In the genomic region with DNA sequence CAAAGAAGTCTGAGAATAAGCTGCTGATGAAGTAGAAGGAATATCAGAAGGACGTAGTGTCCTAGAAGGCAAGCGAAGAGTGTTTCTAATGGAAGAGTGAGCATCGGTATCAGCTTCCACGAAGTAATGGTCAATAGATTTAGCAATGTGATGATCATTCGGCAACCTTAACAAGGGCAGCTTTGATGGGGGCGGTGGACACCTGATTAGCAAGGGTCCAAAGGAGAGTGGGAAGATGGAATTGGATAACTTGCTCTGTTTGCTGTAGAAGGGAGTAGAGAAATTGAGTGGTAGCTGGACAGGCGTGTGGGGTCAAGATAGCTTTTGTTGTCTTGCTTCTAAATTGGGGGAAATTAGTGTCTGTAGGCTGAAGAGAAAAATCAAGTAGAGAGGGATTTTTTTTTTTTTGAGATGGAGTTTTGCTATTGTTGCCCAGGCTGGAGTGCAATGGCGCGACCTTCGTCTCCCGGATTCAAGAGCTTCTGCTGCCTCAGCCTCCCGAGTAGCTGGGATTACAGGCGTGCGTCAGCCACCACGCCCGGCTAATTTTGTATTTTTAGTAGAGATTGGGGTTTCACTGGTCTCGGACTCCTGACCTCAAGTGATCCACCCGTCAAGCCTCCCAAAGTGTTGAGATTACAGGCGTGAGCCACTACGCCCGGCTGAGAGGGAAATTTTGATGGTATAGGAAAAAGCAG, we compare ENCODE assay signal across 7 cellular contexts. TPM values are rescaled to one million over a fixed set of nuclear protein-coding genes. Genes with fewer than 3 reads are reported as not detected.
DNase-seq lines count a peak whose midpoint lies in the region; ATAC-seq and TF ChIP-seq lines count a peak whose summit lies in the region.
"Had no signal": no experiment of that assay in that cellular context is flagged by ENCODE, and none has a peak within 500 bp of the region (broad histone marks: within the 10 kb centered on the region; RNA-seq: fewer than 3 reads in every experiment).

No MANE protein-coding gene starts in this region.

- H3K4me3 Mint-ChIP-seq in osteocyte (ENCODE audit: unreplicated experiment) = no peak overlapping the region

- H3K9me3 ChIP-seq in left ventricle myocardium inferior (replicated peaks) = no peaks in the 10 kb centered on the region
- H3K9me3 ChIP-seq in right cardiac atrium (ENCODE audit: control insufficient read depth, low read length) = no peaks in the 10 kb centered on the region

- intact Hi-C loops in left ventricle myocardium inferior (cut with micrococcal nuclease) (no loop called here), cardiac septum (cut with DNase I) (loop anchor here (1.0 to 5.0 kb wide), 3 partner anchors 13 to 50 kb away; a partner anchor contains a TSS), right cardiac atrium (cut with DNase I) (no loop called here)

- H3K4me3 ChIP-seq in left ventricle myocardium inferior (peak overlapping the region; percentile 52), right cardiac atrium (ENCODE audit: low read length) (no peak overlapping the region)

- peaks cover 17% of the 10 kb centered on the region for H3K36me3 Mint-ChIP-seq in osteocyte (ENCODE audit: unreplicated experiment)

- DNase-seq in left ventricle myocardium inferior (no peak), cardiac septum (ENCODE audit: low spot score) (no peak), right cardiac atrium (peak in 2 of 3 donors; percentile 28 to 54), NCI-H2029 (lab: John Stamatoyannopoulos, UW) (no peak), osteocyte (ENCODE audit: extremely low spot score, unreplicated experiment) (no peak)
- DNase-seq in activated CD4-positive, alpha-beta T cell treated with anti-CD3 and anti-CD28 coated beads for 48 hours = no peak

- no peaks in the 10 kb centered on the region for H3K9me3 Mint-ChIP-seq in osteocyte (ENCODE audit: unreplicated experiment)

- peaks cover 4% of the 10 kb centered on the region for H3K4me1 Mint-ChIP-seq in osteocyte (ENCODE audit: unreplicated experiment)

- 40% methylated on average over 21 of the region's 21 CpGs for WGBS in right cardiac atrium

- peaks cover 50% of the 10 kb centered on the region for H3K4me1 ChIP-seq in left ventricle myocardium inferior
- H3K4me1 ChIP-seq in right cardiac atrium (ENCODE audit: control insufficient read depth, insufficient read depth, low read length) = no peaks in the 10 kb centered on the region

- no peak overlapping the region for H3K27ac Mint-ChIP-seq in osteocyte (ENCODE audit: unreplicated experiment)

- ATAC-seq in right cardiac atrium = no peak

- H3K27me3 ChIP-seq in left ventricle myocardium inferior (ENCODE audit: low read depth) (no peaks in the 10 kb centered on the region), right cardiac atrium (ENCODE audit: control insufficient read depth, insufficient read depth) (no peaks in the 10 kb centered on the region)

- H3K27ac ChIP-seq in left ventricle myocardium inferior (replicated peaks) = peak overlapping the region; percentile 89
- H3K27ac ChIP-seq in right cardiac atrium (ENCODE audit: low read length) = no peak overlapping the region

- no peaks in the 10 kb centered on the region for H3K27me3 Mint-ChIP-seq in osteocyte (ENCODE audit: unreplicated experiment)

- no peak for TF ChIP-seq CTCF in left ventricle myocardium inferior (IDR thresholded peaks at IDR 0.05; ENCODE audit: borderline replicate concordance)
- TF ChIP-seq CTCF in osteocyte (IDR thresholded peaks at IDR 0.05) = no peak

- H3K36me3 ChIP-seq in left ventricle myocardium inferior = peaks cover 37% of the 10 kb centered on the region

RNA-seq across cellular contexts. Expression of a gene that starts 13.9 kb away (rescaled TPM):
- total RNA-seq in left ventricle myocardium inferior (not detected), cardiac septum (0.65 TPM), right cardiac atrium (under 1 TPM; 0.62 to 0.76 (median 0.73) TPM), osteocyte (2.0 and 2.3 TPM in 2 replicates)
- polyA plus RNA-seq in right cardiac atrium = 0.25 TPM
- total RNA-seq: glomerular endothelial cell had no signal

RNA-seq across cellular contexts. Expression of a gene that starts 14.4 kb away (rescaled TPM):
- total RNA-seq in left ventricle myocardium inferior (109 TPM), cardiac septum (47.8 TPM), right cardiac atrium (100 to 1,000 TPM in 3 of 4 donors, 10 to 100 TPM in 1; 96.2 to 150 (median 124) TPM), osteocyte (106 and 173 TPM in 2 replicates)
- 110 TPM for polyA plus RNA-seq in right cardiac atrium

RNA-seq across cellular contexts. Expression of a gene that starts 19.5 kb away (rescaled TPM):
- total RNA-seq in left ventricle myocardium inferior (not detected), cardiac septum (not detected), right cardiac atrium (not detected), osteocyte (not detected in 2 replicates)
- polyA plus RNA-seq in right cardiac atrium = not detected
- total RNA-seq: glomerular endothelial cell had no signal

RNA-seq across cellular contexts. Expression of a gene that starts 25.0 kb away (rescaled TPM):
- total RNA-seq in left ventricle myocardium inferior = 59.6 TPM
- 63.9 TPM for total RNA-seq in cardiac septum
- 10 to 100 TPM; 68.7 to 74.9 (median 71.8) TPM for total RNA-seq in right cardiac atrium
- 50.2 TPM for polyA plus RNA-seq in right cardiac atrium
- 57.2 and 70.0 TPM in 2 replicates for total RNA-seq in osteocyte

RNA-seq across cellular contexts. Expression of a gene that starts 38.4 kb away (rescaled TPM):
- total RNA-seq in left ventricle myocardium inferior (7.9 TPM), cardiac septum (8.7 TPM), right cardiac atrium (10 to 100 TPM in 2 of 4 donors, 1 to 10 TPM in 2; 7.1 to 11.4 (median 9.2) TPM), osteocyte (8.4 and 10.5 TPM in 2 replicates)
- polyA plus RNA-seq in right cardiac atrium = 7.2 TPM

Comparison
In these comparisons a context has a peak if more than half of its experiments do, and no peak if none do; other contexts are left out.
1. DNase-seq: peak in right cardiac atrium (2 of 3); none in left ventricle myocardium inferior (single experiment), cardiac septum (single experiment), NCI-H2029 (single experiment), osteocyte (single experiment) and activated CD4-positive, alpha-beta T cell treated with anti-CD3 and anti-CD28 coated beads for 48 hours (single experiment).